8 cellular contexts compared by ENCODE assay signal in the genomic region with DNA sequence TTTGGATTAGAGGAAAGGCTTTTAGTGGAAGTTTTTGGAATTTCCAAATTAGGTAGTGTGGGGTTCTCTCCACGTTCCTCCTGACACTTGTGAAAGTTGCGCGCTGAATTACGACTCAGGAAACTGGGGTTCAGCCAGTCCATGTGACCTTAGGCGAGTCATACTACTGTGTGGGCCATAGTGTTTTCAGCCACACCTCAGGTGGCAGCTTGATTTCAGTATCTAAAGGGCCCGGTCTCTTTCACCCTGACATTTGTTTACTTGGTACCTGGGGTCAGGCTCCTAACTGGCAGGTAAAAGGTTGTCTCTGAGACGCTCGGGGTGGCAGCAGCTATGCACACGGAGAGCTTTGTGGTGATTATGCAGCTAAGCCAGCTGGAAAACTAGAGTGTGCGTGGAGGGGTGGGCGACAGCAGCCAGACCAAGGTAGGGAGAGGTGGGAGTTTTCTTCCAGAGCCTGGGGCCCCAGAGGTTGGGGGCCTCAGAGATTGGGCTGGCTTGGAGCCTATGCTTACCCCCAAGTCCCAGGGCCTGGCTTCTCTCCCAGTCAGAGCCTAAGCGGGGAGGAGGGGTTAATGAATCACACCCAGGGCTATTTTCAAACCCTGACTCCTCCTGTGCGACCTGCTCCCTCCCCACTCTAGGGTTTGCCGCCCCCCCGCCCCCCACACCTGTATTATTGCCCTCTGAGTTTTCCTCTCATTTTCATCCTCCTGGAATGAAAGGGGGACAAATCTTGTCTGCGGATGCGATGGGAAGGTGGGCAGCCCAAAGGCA. TPM values are rescaled to one million over a fixed set of nuclear protein-coding genes. Genes with fewer than 3 reads are reported as not detected.
DNase-seq lines count a peak whose midpoint lies in the region; ATAC-seq and TF ChIP-seq lines count a peak whose summit lies in the region.

No MANE protein-coding gene starts in this region.

- H3K9me3 ChIP-seq in adipocyte (ENCODE audit: control insufficient read depth, low read length), result no peaks in the 10 kb centered on the region
- no peaks in the 10 kb centered on the region for H3K9me3 ChIP-seq in lower lobe of right lung
- H3K9me3 ChIP-seq in tibial artery, result no peaks in the 10 kb centered on the region

- peak overlapping the region; percentile 75 for H3K4me3 ChIP-seq in adipocyte (ENCODE audit: low read length)
- H3K4me3 ChIP-seq in lower lobe of right lung, result peak overlapping the region; percentile 63
- H3K4me3 ChIP-seq in tibial artery, result peak overlapping the region; percentile 52 to 58

- H3K27ac Mint-ChIP-seq in activated T-cell treated with anti-CD3 and anti-CD28 coated beads, Interleukin-2, amount 50 U/mL, for 72 hours, result no peak overlapping the region

- H3K27me3 ChIP-seq in adipocyte (replicated peaks; ENCODE audit: control insufficient read depth, insufficient read depth, low read length) (peaks cover 6% of the 10 kb centered on the region), lower lobe of right lung (ENCODE audit: low read depth) (no peaks in the 10 kb centered on the region), tibial artery (no peaks in the 10 kb centered on the region)

- H3K4me1 Mint-ChIP-seq in activated T-cell treated with anti-CD3 and anti-CD28 coated beads, Interleukin-2, amount 50 U/mL, for 72 hours (ENCODE audit: low read depth), result peaks cover 24% of the 10 kb centered on the region

- peak overlapping the region; percentile 73 to 85 for H3K4me3 Mint-ChIP-seq in activated T-cell treated with anti-CD3 and anti-CD28 coated beads, Interleukin-2, amount 50 U/mL, for 72 hours

- H3K36me3 ChIP-seq in adipocyte (ENCODE audit: control insufficient read depth, insufficient read depth, low read length, severe bottlenecking), result no peaks in the 10 kb centered on the region
- no peaks in the 10 kb centered on the region for H3K36me3 ChIP-seq in lower lobe of right lung
- H3K36me3 ChIP-seq in tibial artery, result no peaks in the 10 kb centered on the region

- DNase-seq in activated T-cell treated with anti-CD3 and anti-CD28 coated beads, Interleukin-2, amount 50 U/mL, for 72 hours, result peak in 1 of 2 donors; percentile 30
- no peak for DNase-seq in activated T-cell treated with anti-CD3 and anti-CD28 coated beads, Interleukin-2, amount 50 U/mL, for 1 hour
- DNase-seq in adipocyte (ENCODE audit: low read depth) (no peak), lower lobe of right lung (no peak), tibial artery (no peak), epidermal melanocyte (ENCODE audit: insufficient read length, low spot score) (no peak), ureter (ENCODE audit: low spot score) (no peak)

- peak overlapping the region; percentile 59 for H3K9ac ChIP-seq in adipocyte (ENCODE audit: low read length)

- ATAC-seq in activated T-cell treated with anti-CD3 and anti-CD28 coated beads, Interleukin-2, amount 50 U/mL, for 72 hours (replicated peaks in 1 of 2), result peak; percentile 72 to 75
- ATAC-seq in lower lobe of right lung, result peak; percentile 42 to 54
- no peak for ATAC-seq in GM21367 (IDR thresholded peaks at IDR 0.05; ENCODE audit: unreplicated experiment)

- H3K27me3 Mint-ChIP-seq in activated T-cell treated with anti-CD3 and anti-CD28 coated beads, Interleukin-2, amount 50 U/mL, for 72 hours (ENCODE audit: low read depth), result peaks cover 64% of the 10 kb centered on the region

- H3K27ac ChIP-seq in lower lobe of right lung (peak overlapping the region; percentile 83), tibial artery (no peak overlapping the region)

- no peaks in the 10 kb centered on the region for H3K9me3 Mint-ChIP-seq in activated T-cell treated with anti-CD3 and anti-CD28 coated beads, Interleukin-2, amount 50 U/mL, for 72 hours

- intact Hi-C loops in lower lobe of right lung (cut with DNase I), result no loop called here
- intact Hi-C loops in tibial artery (cut with DNase I; ENCODE audit: low total_unique reads), result no loop called here

- H3K4me1 ChIP-seq in adipocyte (ENCODE audit: control insufficient read depth, insufficient read depth, low read length) (peaks cover 5% of the 10 kb centered on the region), lower lobe of right lung (no peaks in the 10 kb centered on the region), tibial artery (peaks cover 0 to 8% (median 2%) of the 10 kb centered on the region in 4 donors)

- TF ChIP-seq CTCF in lower lobe of right lung (IDR thresholded peaks at IDR 0.05), result no peak
- no peak for TF ChIP-seq CTCF in tibial artery (IDR thresholded peaks at IDR 0.05)

- H3K36me3 Mint-ChIP-seq in activated T-cell treated with anti-CD3 and anti-CD28 coated beads, Interleukin-2, amount 50 U/mL, for 72 hours (ENCODE audit: insufficient read depth in 2 of 2), result no peaks in the 10 kb centered on the region

RNA-seq across cellular contexts. Expression of a gene that starts 47.2 kb away (rescaled TPM):
- total RNA-seq in activated T-cell treated with anti-CD3 and anti-CD28 coated beads, Interleukin-2, amount 50 U/mL, for 72 hours, result 1 to 10 TPM; 1.1 to 1.3 TPM
- total RNA-seq in lower lobe of right lung (36.5 TPM), ureter (10.9 TPM)
